In genomic region chr4:8594097-8595038, GRCh38 we compare ENCODE assay signal across 9 cellular contexts. TPM values are rescaled to one million over a fixed set of nuclear protein-coding genes. Genes with fewer than 3 reads are reported as not detected.
DNase-seq lines count a peak whose midpoint lies in the region; ATAC-seq and TF ChIP-seq lines count a peak whose summit lies in the region.
"Had no signal": no experiment of that assay in that cellular context is flagged by ENCODE, and none has a peak within 500 bp of the region (broad histone marks: within the 10 kb centered on the region; RNA-seq: fewer than 3 reads in every experiment).

No MANE protein-coding gene starts in this region.

- H3K9me3 Mint-ChIP-seq in immature natural killer cell: no peaks in the 10 kb centered on the region

- H3K27me3 Mint-ChIP-seq in immature natural killer cell (ENCODE audit: low read depth in 3 of 3): peaks cover 0 to 11% (median 4%) of the 10 kb centered on the region in 3 donors

- TF ChIP-seq CTCF in AG09309 (IDR thresholded peaks at IDR 0.05; ENCODE audit: control insufficient read depth, insufficient read depth, low read depth, low read length, missing control alignments) (peak; percentile 79), heart right ventricle (IDR thresholded peaks at IDR 0.05) (peak; percentile 29 to 75 (median 67))

- H3K27ac ChIP-seq in heart right ventricle: no peak overlapping the region

- WGBS in heart right ventricle, 2 donors: 51 to 52% methylated on average over 24 of the region's 24 CpGs

- intact Hi-C loops in heart right ventricle (cut with DNase I): loop anchor here (1.0 to 10.0 kb wide), 6 partner anchors 122 to 352 kb away; no protein-coding TSS in a partner anchor

- H3K4me3 ChIP-seq in AG09309 (ENCODE audit: control insufficient read depth, low read depth, low read length): peak overlapping the region; percentile 72
- H3K4me3 ChIP-seq in heart right ventricle: no peak overlapping the region

- H3K36me3 Mint-ChIP-seq in immature natural killer cell: no peaks in the 10 kb centered on the region

- H3K4me1 ChIP-seq in heart right ventricle: peaks cover 0 to 12% (median 0%) of the 10 kb centered on the region in 9 donors

- no peak overlapping the region for H3K27ac Mint-ChIP-seq in immature natural killer cell

- H3K27me3 ChIP-seq in heart right ventricle: peaks cover 7 to 67% (median 47%) of the 10 kb centered on the region in 7 donors

- peak in 7 of 8 donors; percentile 51 to 80 (median 70) for ATAC-seq in heart right ventricle
- ATAC-seq in GM21619 (IDR thresholded peaks at IDR 0.05; ENCODE audit: unreplicated experiment): no peak

- H3K4me1 Mint-ChIP-seq in immature natural killer cell: no peaks in the 10 kb centered on the region

- no peaks in the 10 kb centered on the region for H3K36me3 ChIP-seq in heart right ventricle

- peak; percentile 46 for DNase-seq in AG09309 (ENCODE audit: low read depth)
- peak; percentile 47 for DNase-seq in GM04504 (ENCODE audit: low read depth)
- peak; percentile 65 for DNase-seq in NAMALWA (ENCODE audit: low spot score)
- peak; percentile 13 to 15 for DNase-seq in activated CD4-positive, alpha-beta T cell treated with anti-CD3 and anti-CD28 coated beads, Interleukin-2, amount 50 U/mL, for 48 hours
- peak in 1 of 2 donors; percentile 64 for DNase-seq in heart right ventricle
- peak; percentile 62 for DNase-seq in renal cortical epithelial cell (ENCODE audit: low read depth)
- no peak for DNase-seq in immature natural killer cell

- H3K4me3 Mint-ChIP-seq in immature natural killer cell: no peak overlapping the region

- H3K9me3 ChIP-seq in heart right ventricle: no peaks in the 10 kb centered on the region

RNA-seq across cellular contexts. Expression of gene CPZ, which starts 1.8 kb away (rescaled TPM):
- total RNA-seq in heart right ventricle (under 1 TPM in 5 of 10 donors, not detected in 5; 0.12 to 0.85 (median 0.37) TPM), renal cortical epithelial cell (0.20 TPM in 1 of 2 replicates, not detected in the other)
- polyA plus RNA-seq in heart right ventricle (under 1 TPM; 0.70 to 0.80 TPM), immature natural killer cell (not detected)
- total RNA-seq: pulmonary artery endothelial cell had no signal

RNA-seq across cellular contexts. Expression of gene GPR78, which starts 14.2 kb away (rescaled TPM):
- total RNA-seq in heart right ventricle (under 1 TPM in 1 of 10 donors, not detected in 9; 0.12 TPM), renal cortical epithelial cell (not detected in 2 replicates)
- polyA plus RNA-seq in heart right ventricle (under 1 TPM in 1 of 2 donors, not detected in 1; 0.01 TPM), immature natural killer cell (not detected)
- total RNA-seq: pulmonary artery endothelial cell had no signal

Comparison
In these comparisons a context has a peak if more than half of its experiments do, and no peak if none do; other contexts are left out.
1. DNase-seq: peak in AG09309 (single experiment), GM04504 (single experiment), NAMALWA (single experiment), activated CD4-positive, alpha-beta T cell treated with anti-CD3 and anti-CD28 coated beads, Interleukin-2, amount 50 U/mL, for 48 hours (2 of 2) and renal cortical epithelial cell (single experiment); none in immature natural killer cell (0 of 3).